ENCODE assay signal across 8 cellular contexts in genomic region chr12:92078167-92079053, GRCh38.
DNase-seq lines count a peak whose midpoint lies in the region; ATAC-seq, FAIRE-seq and TF ChIP-seq lines count a peak whose summit lies in the region.

No MANE protein-coding gene starts in this region.

- H3K79me1 ChIP-seq in mesendoderm (ENCODE audit: low read length) = no peaks in the 10 kb centered on the region

- no peak overlapping the region for H3K56ac ChIP-seq in mesendoderm (ENCODE audit: low read length)

- no peaks in the 10 kb centered on the region for H3K27me3 ChIP-seq in GM12878 (replicated peaks in 1 of 2; ENCODE audit: control insufficient read depth in 2 of 2, insufficient read depth in 2 of 2, low read length in 1 of 2)
- H3K27me3 ChIP-seq in mesendoderm (ENCODE audit: insufficient read depth, low read length, poor library complexity) = no peaks in the 10 kb centered on the region
- H3K27me3 ChIP-seq in adrenal gland = no peaks in the 10 kb centered on the region

- CTCF ChIA-PET in GM12878 (lab: Yijun Ruan, JAX) = interaction anchor here (1.1 to 1.6 kb wide), 2 partner anchors 13 to 330 kb away, joined by 3 read pairs; no protein-coding TSS in a partner anchor

- H3K79me2 ChIP-seq in GM12878 (ENCODE audit: control insufficient read depth, insufficient read depth, low read length) = no peaks in the 10 kb centered on the region
- no peaks in the 10 kb centered on the region for H3K79me2 ChIP-seq in mesendoderm (ENCODE audit: control insufficient read depth, insufficient read depth, low read length)

- FAIRE-seq in GM12878 (lab: Jason Lieb, UNC) = peak; percentile 61

- POLR2A ChIA-PET in GM12878 (lab: Charles Lee) = interaction anchor here (0.6 to 1.2 kb wide), 4 partner anchors 9 to 29 kb away, joined by 3 to 4 read pairs (median 3); no protein-coding TSS in a partner anchor

- no peak overlapping the region for H3K4ac ChIP-seq in mesendoderm (ENCODE audit: low read depth, low read length)

- no TSS peak for BruUV-seq in GM12878 (replicated peaks; lab: Mats Ljungman, UMichigan)

- DNase-seq in AG10803 (ENCODE audit: low read depth) (peak; percentile 100), HT1080 (ENCODE audit: low read depth) (peak; percentile 87), GM12878 (ENCODE audit: low read depth, low spot score) (no peak), mesendoderm (peak; percentile 10), HuH-7.5 (ENCODE audit: low spot score) (no peak), GM13976 (ENCODE audit: low spot score) (no peak), pons (ENCODE audit: low spot score) (no peak), adrenal gland (no peak)

- H3K27ac ChIP-seq in GM12878 (ENCODE audit: control insufficient read depth, insufficient read depth) (no peak overlapping the region), mesendoderm (ENCODE audit: low read depth, low read length) (no peak overlapping the region), adrenal gland (no peak overlapping the region)

- H3K4me3 ChIP-seq in AG10803 (ENCODE audit: low read length) (no peak overlapping the region), GM12878 (no peak overlapping the region), mesendoderm (ENCODE audit: low read length) (no peak overlapping the region), adrenal gland (no peak overlapping the region)

- no peak for TF ChIP-seq EP300 in GM12878 (IDR thresholded peaks at IDR 0.05; ENCODE audit: borderline replicate concordance in 1 of 2, control insufficient read depth in 1 of 2, low read depth in 2 of 2, low read length in 2 of 2)

- no peak overlapping the region; the same call in 1 of the 2 replicates for H3K4me2 ChIP-seq in GM12878 (ENCODE audit: control insufficient read depth, insufficient read depth)
- H3K4me2 ChIP-seq in mesendoderm (ENCODE audit: low read length) = no peak overlapping the region

- H3K9me3 ChIP-seq in GM12878 (replicated peaks; ENCODE audit: control insufficient read depth, insufficient read depth, low read length) (no peaks in the 10 kb centered on the region; the same call in 2 of the 3 replicates), adrenal gland (replicated peaks in 1 of 3) (no peaks in the 10 kb centered on the region)

- RAD21 ChIA-PET in GM12878 (lab: Charles Lee; ENCODE audit: unreplicated experiment) = interaction anchor here (1.0 kb wide), 1 partner anchor 68 kb away, joined by 3 read pairs; no protein-coding TSS in a partner anchor

- H3K36me3 ChIP-seq in GM12878 (ENCODE audit: control insufficient read depth in 2 of 2, insufficient read depth in 2 of 2, low read length in 1 of 2) = no peaks in the 10 kb centered on the region
- H3K36me3 ChIP-seq in mesendoderm (ENCODE audit: control insufficient read depth, insufficient read depth, low read length) = no peaks in the 10 kb centered on the region
- no peaks in the 10 kb centered on the region for H3K36me3 ChIP-seq in adrenal gland (replicated peaks in 1 of 2)

- TF ChIP-seq CTCF in AG10803 (conservative IDR thresholded peaks at IDR 0.05; ENCODE audit: low read length) (0 out of 2 replicates have a peak, but pooled peaks have one; percentile 14), GM12878 (IDR thresholded peaks at IDR 0.05 in 2 of 3, conservative IDR thresholded peaks at IDR 0.05 in 1 of 3; ENCODE audit: control insufficient read depth in 2 of 3, extremely low read depth in 1 of 3, insufficient read depth in 1 of 3, low read depth in 3 of 3, low read length in 3 of 3) (no peak), GM13976 (IDR thresholded peaks at IDR 0.05; ENCODE audit: borderline replicate concordance, control extremely low read depth, extremely low read depth, insufficient read depth, missing control alignments) (no peak), adrenal gland (IDR thresholded peaks at IDR 0.05) (no peak)

- no peak overlapping the region for H3K18ac ChIP-seq in mesendoderm (ENCODE audit: low read length)

- no peak for TF ChIP-seq RAD21 in GM12878 (IDR thresholded peaks at IDR 0.05; ENCODE audit: insufficient read depth, low read depth, low read length)

- intact Hi-C loops in GM12878 (cut with micrococcal nuclease; ENCODE audit: unreplicated experiment) = no loop called here
- intact Hi-C loops in adrenal gland (cut with DNase I) = no loop called here

- 66% methylated on average over 4 of the region's 4 CpGs for WGBS in GM12878 (ENCODE audit: insufficient coverage, insufficient replicate concordance, low lambda C conversion rate, missing lambda C conversion rate)
- no CpG with 5 or more reads among the region's 4 CpGs for WGBS in mesendoderm (ENCODE audit: extremely low coverage, insufficient coverage, low lambda C conversion rate)
- WGBS in adrenal gland, 4 donors = 55 to 61% (median 60%) methylated on average over 4 of the region's 4 CpGs

- SMC1A ChIA-PET in GM12878 (lab: Charles Lee; ENCODE audit: uncharacterized antibody, unreplicated experiment) = interaction anchor here (0.9 to 5.2 kb wide), 5 partner anchors 17 to 57 kb away, joined by 3 to 33 read pairs (median 4); no protein-coding TSS in a partner anchor

- 0 out of 2 replicates have a peak overlapping the region, but pooled peaks have one; percentile 10 for H2AFZ ChIP-seq in GM12878 (ENCODE audit: control insufficient read depth, low read depth, low read length)

- in situ Hi-C loops in GM12878 (cut with MboI) (no loop called here), GM13976 (cut with MboI; ENCODE audit: low sequenced_read_pairs, unreplicated experiment) (no loop called here)

- no peak overlapping the region for H2AK5ac ChIP-seq in mesendoderm (ENCODE audit: low read length)

- TF ChIP-seq POLR2A in GM12878 (IDR thresholded peaks at IDR 0.05; ENCODE audit: low read depth, low read length) = no peak
- TF ChIP-seq POLR2A in adrenal gland (IDR thresholded peaks at IDR 0.05) = no peak

- H3K9ac ChIP-seq in GM12878 (ENCODE audit: control insufficient read depth, insufficient read depth, low read length) = no peak overlapping the region
- no peak overlapping the region for H3K9ac ChIP-seq in mesendoderm (ENCODE audit: low read length)

- peak overlapping the region; percentile 28 for H4K8ac ChIP-seq in mesendoderm (ENCODE audit: low read depth, low read length)

- H2BK120ac ChIP-seq in mesendoderm (ENCODE audit: low read depth, low read length) = no peak overlapping the region

- peaks cover 36% of the 10 kb centered on the region for H3K4me1 ChIP-seq in GM12878 (ENCODE audit: control insufficient read depth, insufficient read depth, low read length)
- no peaks in the 10 kb centered on the region for H3K4me1 ChIP-seq in mesendoderm (ENCODE audit: control insufficient read depth, low read depth, low read length)
- H3K4me1 ChIP-seq in adrenal gland (replicated peaks in 1 of 2) = peaks cover 4 to 18% of the 10 kb centered on the region in 2 donors

- H4K5ac ChIP-seq in mesendoderm (ENCODE audit: low read length) = no peak overlapping the region

- no peak overlapping the region for H2BK5ac ChIP-seq in mesendoderm (ENCODE audit: low read length)

- peak; percentile 7 for ATAC-seq in GM12878

- H2BK15ac ChIP-seq in mesendoderm (replicated peaks; ENCODE audit: low read depth) = no peak overlapping the region

- no peaks in the 10 kb centered on the region for H4K20me1 ChIP-seq in GM12878 (ENCODE audit: control insufficient read depth, insufficient read depth)

- no peak overlapping the region for H3K23ac ChIP-seq in mesendoderm (ENCODE audit: low read length)

TF ChIP-seq in GM12878, 131 proteins besides CTCF, POLR2A, EP300 and RAD21:
- TF ChIP-seq IKZF2 (IDR thresholded peaks at IDR 0.05) = 0 out of 4 replicates have a peak, but pooled peaks of 1 of the 2 experiments have one; percentile 9
- TF ChIP-seq, protein P1, sequence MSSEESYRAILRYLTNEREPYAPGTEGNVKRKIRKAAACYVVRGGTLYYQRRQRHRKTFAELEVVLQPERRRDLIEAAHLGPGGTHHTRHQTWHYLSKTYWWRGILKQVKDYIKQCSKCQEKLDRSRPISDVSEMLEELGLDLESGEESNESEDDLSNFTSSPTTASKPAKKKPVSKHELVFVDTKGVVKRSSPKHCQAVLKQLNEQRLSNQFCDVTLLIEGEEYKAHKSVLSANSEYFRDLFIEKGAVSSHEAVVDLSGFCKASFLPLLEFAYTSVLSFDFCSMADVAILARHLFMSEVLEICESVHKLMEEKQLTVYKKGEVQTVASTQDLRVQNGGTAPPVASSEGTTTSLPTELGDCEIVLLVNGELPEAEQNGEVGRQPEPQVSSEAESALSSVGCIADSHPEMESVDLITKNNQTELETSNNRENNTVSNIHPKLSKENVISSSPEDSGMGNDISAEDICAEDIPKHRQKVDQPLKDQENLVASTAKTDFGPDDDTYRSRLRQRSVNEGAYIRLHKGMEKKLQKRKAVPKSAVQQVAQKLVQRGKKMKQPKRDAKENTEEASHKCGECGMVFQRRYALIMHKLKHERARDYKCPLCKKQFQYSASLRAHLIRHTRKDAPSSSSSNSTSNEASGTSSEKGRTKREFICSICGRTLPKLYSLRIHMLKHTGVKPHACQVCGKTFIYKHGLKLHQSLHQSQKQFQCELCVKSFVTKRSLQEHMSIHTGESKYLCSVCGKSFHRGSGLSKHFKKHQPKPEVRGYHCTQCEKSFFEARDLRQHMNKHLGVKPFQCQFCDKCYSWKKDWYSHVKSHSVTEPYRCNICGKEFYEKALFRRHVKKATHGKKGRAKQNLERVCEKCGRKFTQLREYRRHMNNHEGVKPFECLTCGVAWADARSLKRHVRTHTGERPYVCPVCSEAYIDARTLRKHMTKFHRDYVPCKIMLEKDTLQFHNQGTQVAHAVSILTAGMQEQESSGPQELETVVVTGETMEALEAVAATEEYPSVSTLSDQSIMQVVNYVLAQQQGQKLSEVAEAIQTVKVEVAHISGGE (CRISPR knock-in tag; IDR thresholded peaks at IDR 0.05) = no peak

Comparison
In these comparisons a context has a peak if more than half of its experiments do, and no peak if none do; other contexts are left out.
1. DNase-seq: peak in AG10803 (single experiment), HT1080 (single experiment) and mesendoderm (single experiment); none in GM12878 (single experiment), HuH-7.5 (single experiment), GM13976 (single experiment), pons (single experiment) and adrenal gland (0 of 7).